In genomic region chr5:29950416-29951145, GRCh38 we compare ENCODE assay signal across 24 cellular contexts.
DNase-seq lines count a peak whose midpoint lies in the region; ATAC-seq lines count a peak whose summit lies in the region.
"Had no signal": no experiment of that assay in that cellular context is flagged by ENCODE, and none has a peak within 500 bp of the region (broad histone marks: within the 10 kb centered on the region; RNA-seq: fewer than 3 reads in every experiment).

No MANE protein-coding gene starts in this region.

- DNase-seq in NCI-H82 (lab: John Stamatoyannopoulos, UW) (peak; percentile 14), NCI-H82 treated with DMSO at 0.1 percent for 48 hours (lab: John Stamatoyannopoulos, UW; ENCODE audit: unreplicated experiment) (no peak), NCI-H1092 (lab: John Stamatoyannopoulos, UW) (peak; percentile 11), NCI-H524 treated with DMSO at 0.1 percent for 48 hours (lab: John Stamatoyannopoulos, UW) (peak; percentile 51), retina (peak; percentile 34), NOMO-1 treated with dmso at 0.1 percent for 144 hours (lab: John Stamatoyannopoulos, UW; ENCODE audit: unreplicated experiment) (no peak)
- DNase-seq: C1 segment of cervical spinal cord; Caco-2; CD4-positive, alpha-beta memory T cell; DMS53; H9; Karpas-422; NCI-H1105 treated with DMSO at 0.1 percent for 48 hours; NCI-H1694; NCI-H2029 treated with DMSO at 0.1 percent for 48 hours; NCI-H446 treated with DMSO at 0.1 percent for 48 hours; NCI-H774; PC-9; T-helper 9 cell had no signal

- no peak for ATAC-seq in GM19351 (IDR thresholded peaks at IDR 0.05; ENCODE audit: unreplicated experiment)
- ATAC-seq: A549, GM23338, HepG2, Right ventricle myocardium inferior had no signal

Comparison
In these comparisons a context has a peak if more than half of its experiments do, and no peak if none do; other contexts are left out.
1. DNase-seq: peak in NCI-H82 (single experiment), NCI-H1092 (single experiment), NCI-H524 treated with DMSO at 0.1 percent for 48 hours (single experiment) and retina (single experiment); none in NCI-H82 treated with DMSO at 0.1 percent for 48 hours (single experiment) and NOMO-1 treated with dmso at 0.1 percent for 144 hours (single experiment).